ENCODE assay signal across 32 cellular contexts in genomic region chr12:52600941-52601481, GRCh38. TPM values are rescaled to one million over a fixed set of nuclear protein-coding genes. Genes with fewer than 3 reads are reported as not detected.
DNase-seq lines count a peak whose midpoint lies in the region; ATAC-seq and TF ChIP-seq lines count a peak whose summit lies in the region.
"Had no signal": no experiment of that assay in that cellular context is flagged by ENCODE, and none has a peak within 500 bp of the region (broad histone marks: within the 10 kb centered on the region; RNA-seq: fewer than 3 reads in every experiment).

TSS of gene KRT72 (minus strand) at chr12:52601463. CDS start at chr12:52601452, 11 bp downstream.

- no peaks in the 10 kb centered on the region for H3K4me1 ChIP-seq in thymus (ENCODE audit: control insufficient read depth, insufficient read depth, low read length)
- H3K4me1 ChIP-seq: adrenal gland, Caco-2, foreskin keratinocyte, heart left ventricle, tibial artery had no signal

- ATAC-seq in left lobe of liver = no peak
- ATAC-seq: esophagus mucosa; foreskin keratinocyte; heart left ventricle; PC-3; stimulated activated naive CD8-positive, alpha-beta T cell treated with anti-CD3 and anti-CD28 coated beads, Interleukin-15, amount 100 ng/mL, for 72 hours had no signal

- CTCF ChIA-PET in activated naive CD4-positive, alpha-beta T cell treated with anti-CD3 and anti-CD28 coated beads for 36 hours (lab: Charles Lee) = no interaction called here

- H3K27ac Mint-ChIP-seq in activated naive CD4-positive, alpha-beta T cell treated with anti-CD3 and anti-CD28 coated beads for 36 hours = no peak within 1 kb of the TSS
- peak within 1 kb of the TSS in 1 of 7 donors; percentile 14 for H3K27ac Mint-ChIP-seq in CD14-positive monocyte
- H3K27ac Mint-ChIP-seq: stimulated activated naive CD8-positive, alpha-beta T cell treated with anti-CD3 and anti-CD28 coated beads, Interleukin-15, amount 100 ng/mL, for 72 hours had no signal

- peak; percentile 1 for DNase-seq in activated naive CD4-positive, alpha-beta T cell treated with anti-CD3 and anti-CD28 coated beads for 36 hours
- DNase-seq in activated naive CD4-positive, alpha-beta T cell (lab: John Stamatoyannopoulos, UW) = no peak
- DNase-seq in activated CD8-positive, alpha-beta memory T cell treated with anti-CD3 and anti-CD28 coated beads, Interleukin-2, amount 50 U/mL, for 48 hours = peak; percentile 46
- peak; percentile 37 for DNase-seq in left lobe of liver (ENCODE audit: low spot score)
- DNase-seq in AG20443 (ENCODE audit: low spot score) = no peak
- DNase-seq in CD14-positive monocyte (ENCODE audit: low spot score) = no peak
- no peak for DNase-seq in GM13977 (ENCODE audit: low spot score)
- DNase-seq: activated CD4-positive, alpha-beta T cell treated with anti-CD3 and anti-CD28 coated beads, Interleukin-2, amount 50 U/mL, for 1 hour; Caco-2; DMS79; effector memory CD4-positive, alpha-beta T cell; foreskin keratinocyte; GF-D8; heart left ventricle; IMR-90; NCI-H1048; NCI-H1694; NCI-H2171; NCI-H510A treated with DMSO at 0.1 percent for 48 hours; PC-3; SHP77; T-helper 9 cell; tibial artery had no signal

- WGBS in thymus = 40% methylated on average over 48 of the region's 48 CpGs

- H3K36me3 ChIP-seq in thymus (ENCODE audit: control insufficient read depth, insufficient read depth) = no peaks in the 10 kb centered on the region
- H3K36me3 ChIP-seq: adrenal gland, heart left ventricle, tibial artery had no signal

- no peak within 1 kb of the TSS for H3K4me3 Mint-ChIP-seq in activated naive CD4-positive, alpha-beta T cell treated with anti-CD3 and anti-CD28 coated beads for 36 hours
- peak within 1 kb of the TSS in 1 of 2 donors; percentile 60 for H3K4me3 Mint-ChIP-seq in CD14-positive monocyte
- H3K4me3 Mint-ChIP-seq: stimulated activated naive CD8-positive, alpha-beta T cell treated with anti-CD3 and anti-CD28 coated beads, Interleukin-15, amount 100 ng/mL, for 72 hours had no signal

- H3K27me3 ChIP-seq in thymus (ENCODE audit: control insufficient read depth, insufficient read depth) = peaks cover 15% of the 10 kb centered on the region

- H3K27ac ChIP-seq in thymus (ENCODE audit: low read depth) = no peak within 1 kb of the TSS
- H3K27ac ChIP-seq: adrenal gland, foreskin keratinocyte, heart left ventricle, tibial artery, VCaP had no signal

- no peaks in the 10 kb centered on the region for H3K9me3 ChIP-seq in thymus (ENCODE audit: control insufficient read depth)
- H3K9me3 ChIP-seq: adrenal gland, Caco-2, heart left ventricle, tibial artery had no signal

- peaks cover 41% of the 10 kb centered on the region for H3K4me1 Mint-ChIP-seq in activated naive CD4-positive, alpha-beta T cell treated with anti-CD3 and anti-CD28 coated beads for 36 hours (ENCODE audit: low read depth)
- no peaks in the 10 kb centered on the region for H3K4me1 Mint-ChIP-seq in CD14-positive monocyte

- intact Hi-C loops in activated naive CD4-positive, alpha-beta T cell treated with anti-CD3 and anti-CD28 coated beads for 36 hours (cut with micrococcal nuclease) = no loop called here
- intact Hi-C loops in CD14-positive monocyte (cut with micrococcal nuclease) = no loop called here

- no peaks in the 10 kb centered on the region for H3K36me3 Mint-ChIP-seq in activated naive CD4-positive, alpha-beta T cell treated with anti-CD3 and anti-CD28 coated beads for 36 hours (ENCODE audit: low read depth)
- no peaks in the 10 kb centered on the region for H3K36me3 Mint-ChIP-seq in CD14-positive monocyte

- in situ Hi-C loops in GM13977 (cut with MboI; ENCODE audit: low pct_unique_long_range_greater_than_20kb, low sequenced_read_pairs, unreplicated experiment) = no loop called here

- H3K9me3 Mint-ChIP-seq in activated naive CD4-positive, alpha-beta T cell treated with anti-CD3 and anti-CD28 coated beads for 36 hours = no peaks in the 10 kb centered on the region
- H3K9me3 Mint-ChIP-seq in CD14-positive monocyte = peaks cover 0 to 11% (median 5%) of the 10 kb centered on the region in 7 donors
- H3K9me3 Mint-ChIP-seq: stimulated activated naive CD8-positive, alpha-beta T cell treated with anti-CD3 and anti-CD28 coated beads, Interleukin-15, amount 100 ng/mL, for 72 hours had no signal

- H3K4me3 ChIP-seq in thymus (ENCODE audit: low read length) = no peak within 1 kb of the TSS
- H3K4me3 ChIP-seq: adrenal gland, heart left ventricle, tibial artery had no signal

- no peaks in the 10 kb centered on the region for H3K27me3 Mint-ChIP-seq in activated naive CD4-positive, alpha-beta T cell treated with anti-CD3 and anti-CD28 coated beads for 36 hours (ENCODE audit: low read depth)
- peaks cover 21 to 39% (median 31%) of the 10 kb centered on the region in 3 donors for H3K27me3 Mint-ChIP-seq in CD14-positive monocyte (ENCODE audit: low read depth in 3 of 3)
- H3K27me3 Mint-ChIP-seq: stimulated activated naive CD8-positive, alpha-beta T cell treated with anti-CD3 and anti-CD28 coated beads, Interleukin-15, amount 100 ng/mL, for 72 hours had no signal

- TF ChIP-seq CTCF in CD14-positive monocyte (IDR thresholded peaks at IDR 0.05) = no peak
- no peak for TF ChIP-seq CTCF in GM13977 (IDR thresholded peaks at IDR 0.05; ENCODE audit: extremely low read depth, insufficient read depth, missing control alignments)

RNA-seq across cellular contexts. Expression of gene KRT72, which starts in this region (rescaled TPM):
- total RNA-seq in activated naive CD4-positive, alpha-beta T cell treated with anti-CD3 and anti-CD28 coated beads for 36 hours = 1 to 10 TPM; 2.3 TPM
- not detected for total RNA-seq in left lobe of liver
- polyA plus RNA-seq in thymus = 12.0 TPM
- not detected for polyA plus RNA-seq in CD14-positive monocyte
- total RNA-seq: Caco-2, esophagus mucosa, foreskin keratinocyte, H4, heart left ventricle, IMR-90, lung microvascular endothelial cell, PC-3, skeletal muscle tissue had no signal
- polyA plus RNA-seq: BJ, foreskin keratinocyte, heart left ventricle, IMR-90 had no signal

Comparison
In these comparisons a context has a peak if more than half of its experiments do, and no peak if none do; other contexts are left out.
1. RNA of gene KRT72 (polyA plus RNA-seq): 12.0 TPM in thymus (single experiment); not detected in CD14-positive monocyte; every median in the first group is over 10 times any median in the second.
2. DNase-seq: peak in activated naive CD4-positive, alpha-beta T cell treated with anti-CD3 and anti-CD28 coated beads for 36 hours (single experiment) and activated CD8-positive, alpha-beta memory T cell treated with anti-CD3 and anti-CD28 coated beads, Interleukin-2, amount 50 U/mL, for 48 hours (single experiment); none in activated naive CD4-positive, alpha-beta T cell (0 of 4), AG20443 (single experiment), CD14-positive monocyte (single experiment) and GM13977 (single experiment).
3. Peak in DNase-seq in left lobe of liver; RNA of the gene not detected or under 1 TPM.